23 cellular contexts compared by ENCODE assay signal in genomic region chr4:8212606-8213005, GRCh38. TPM values are rescaled to one million over a fixed set of nuclear protein-coding genes. Genes with fewer than 3 reads are reported as not detected.
DNase-seq lines count a peak whose midpoint lies in the region; ATAC-seq, FAIRE-seq and TF ChIP-seq lines count a peak whose summit lies in the region.
"Had no signal": no experiment of that assay in that cellular context is flagged by ENCODE, and none has a peak within 500 bp of the region (broad histone marks: within the 10 kb centered on the region; RNA-seq: fewer than 3 reads in every experiment).

No MANE protein-coding gene starts in this region.

- peak overlapping the region; percentile 56 for H4K91ac ChIP-seq in H1 (replicated peaks; ENCODE audit: insufficient read length, low read length)
- no peak overlapping the region for H4K91ac ChIP-seq in neuronal stem cell (ENCODE audit: low read depth, low read length, poor library complexity)

- no peaks in the 10 kb centered on the region for H3K27me3 Mint-ChIP-seq in natural killer cell (ENCODE audit: low read depth in 2 of 2)
- H3K27me3 Mint-ChIP-seq: CD4-positive, alpha-beta memory T cell had no signal

- no peak overlapping the region for H2BK20ac ChIP-seq in H1 (ENCODE audit: low read length)

- no peaks in the 10 kb centered on the region for H3K79me2 ChIP-seq in H1 (ENCODE audit: control insufficient read depth in 1 of 2, insufficient read depth in 2 of 2, low read length in 2 of 2)

- H3K79me1 ChIP-seq in H1 (ENCODE audit: low read depth, low read length), result no peaks in the 10 kb centered on the region
- H3K79me1 ChIP-seq in neuronal stem cell (ENCODE audit: low read depth, low read length), result no peaks in the 10 kb centered on the region

- peaks cover 0 to 4% of the 10 kb centered on the region in 2 donors for H3K4me1 Mint-ChIP-seq in natural killer cell

- H3K36me3 ChIP-seq in H1 (ENCODE audit: control insufficient read depth in 2 of 4, insufficient read depth in 4 of 4, low read length in 3 of 4) (no peaks in the 10 kb centered on the region), neuronal stem cell (replicated peaks in 1 of 2; ENCODE audit: control insufficient read depth in 2 of 2, insufficient read depth in 2 of 2, low read length in 2 of 2) (no peaks in the 10 kb centered on the region)

- H2AFZ ChIP-seq in H1 (ENCODE audit: low read length) (no peak overlapping the region; the same call in 1 of the 2 replicates), neuronal stem cell (ENCODE audit: low read length) (peak overlapping the region; percentile 43)

- no peak for TF ChIP-seq EP300 in H1 (IDR thresholded peaks at IDR 0.05; ENCODE audit: borderline replicate concordance in 1 of 2, low read depth in 2 of 2, low read length in 2 of 2)

- H3K27me3 ChIP-seq in right cardiac atrium (ENCODE audit: control insufficient read depth, insufficient read depth), result no peaks in the 10 kb centered on the region
- H3K27me3 ChIP-seq in H1 (replicated peaks in 1 of 4; ENCODE audit: control insufficient read depth in 3 of 4, extremely low read depth in 1 of 4, insufficient read depth in 3 of 4, low read length in 3 of 4), result no peaks in the 10 kb centered on the region
- H3K27me3 ChIP-seq in neuronal stem cell (ENCODE audit: control insufficient read depth in 3 of 3, insufficient read depth in 3 of 3, low read depth in 1 of 3, low read length in 3 of 3), result no peaks in the 10 kb centered on the region
- H3K27me3 ChIP-seq: BE2C had no signal

- ATAC-seq in right cardiac atrium, result no peak
- ATAC-seq in left cardiac atrium, result no peak
- no peak for ATAC-seq in natural killer cell
- ATAC-seq in GM18498 (IDR thresholded peaks at IDR 0.05; ENCODE audit: unreplicated experiment), result no peak

- POLR2A ChIA-PET in RWPE1 (lab: Yijun Ruan, JAX; ENCODE audit: low non-redundant PET) (no interaction called here), H1 (lab: Charles Lee; ENCODE audit: partially characterized antibody) (interaction anchor here (1.2 to 1.6 kb wide), 3 partner anchors 9 to 36 kb away, joined by 3 to 4 read pairs (median 4); no protein-coding TSS in a partner anchor)

- no peak for TF ChIP-seq RAD21 in H1 (IDR thresholded peaks at IDR 0.05 in 1 of 2, conservative IDR thresholded peaks at IDR 0.05 in 1 of 2; ENCODE audit: low read depth in 2 of 2, low read length in 2 of 2)

- H3K4me2 ChIP-seq in H1 (ENCODE audit: insufficient read depth in 1 of 2, low read depth in 2 of 2, low read length in 2 of 2) (no peak overlapping the region), neuronal stem cell (ENCODE audit: insufficient read depth, low read length, poor library complexity, severe bottlenecking) (no peak overlapping the region)

- intact Hi-C loops in right cardiac atrium (cut with DNase I) (no loop called here), left cardiac atrium (cut with DNase I) (no loop called here), natural killer cell (cut with micrococcal nuclease) (no loop called here)

- DNase-seq in right cardiac atrium, result peak in 2 of 3 donors; percentile 36 to 41
- DNase-seq in left cardiac atrium, result no peak
- no peak for DNase-seq in RWPE1 (ENCODE audit: low spot score)
- no peak for DNase-seq in H1 (ENCODE audit: low read depth in 1 of 2, low spot score in 2 of 2)
- DNase-seq in neuronal stem cell (ENCODE audit: low spot score), result no peak
- DNase-seq in NCI-H446 (lab: John Stamatoyannopoulos, UW), result no peak
- DNase-seq in natural killer cell, result no peak
- DNase-seq: AML-193; BE2C; C1 segment of cervical spinal cord; Calu3; CD4-positive, alpha-beta memory T cell; COR-L47; DMS53; DMS79 treated with DMSO at 0.1 percent for 48 hours; GF-D8; H9 had no signal

- 91% methylated on average over 12 of the region's 12 CpGs for WGBS in right cardiac atrium
- WGBS in H1 (ENCODE audit: extremely low coverage in 1 of 2, insufficient coverage in 1 of 2, insufficient read length in 1 of 2, insufficient replicate concordance in 2 of 2, low coverage in 1 of 2, low lambda C conversion rate in 2 of 2, missing lambda C conversion rate in 1 of 2), 2 experiments, result 77% methylated on average over 8 of the region's 12 CpGs; no CpG with 5 or more reads in 1 of the 2 experiments
- no CpG with 5 or more reads among the region's 12 CpGs for WGBS in neuronal stem cell (ENCODE audit: extremely low coverage in 2 of 2, insufficient read length in 2 of 2, insufficient replicate concordance in 1 of 2), 2 donors

- H4K8ac ChIP-seq in H1 (ENCODE audit: extremely low read depth, insufficient read depth, low read length) (peak overlapping the region; percentile 71; the same call in 1 of the 2 replicates), neuronal stem cell (ENCODE audit: low read depth, low read length) (no peak overlapping the region)

- H2BK15ac ChIP-seq in H1 (ENCODE audit: low read length), result no peak overlapping the region
- peak overlapping the region; percentile 75 for H2BK15ac ChIP-seq in neuronal stem cell (ENCODE audit: low read length)

- no peak overlapping the region for H3K27ac Mint-ChIP-seq in natural killer cell
- H3K27ac Mint-ChIP-seq: H9 had no signal

- H3K23me2 ChIP-seq in H1 (ENCODE audit: low read depth, low read length), result no peaks in the 10 kb centered on the region; the same call in 1 of the 2 replicates

- no peak overlapping the region for H3K4me3 ChIP-seq in right cardiac atrium (ENCODE audit: low read length)
- no peak overlapping the region for H3K4me3 ChIP-seq in H1 (ENCODE audit: extremely low read depth in 1 of 4, insufficient read depth in 2 of 4, low read depth in 3 of 4, low read length in 4 of 4)
- H3K4me3 ChIP-seq in neuronal stem cell (ENCODE audit: low read length in 2 of 2), result no peak overlapping the region

- H4K5ac ChIP-seq in H1 (ENCODE audit: insufficient read length, low read depth, low read length), result no peak overlapping the region

- no peaks in the 10 kb centered on the region for H3K9me3 Mint-ChIP-seq in natural killer cell
- H3K9me3 Mint-ChIP-seq: H9 had no signal

- peaks cover 3% of the 10 kb centered on the region for H3K4me1 ChIP-seq in right cardiac atrium (ENCODE audit: control insufficient read depth, insufficient read depth, low read length)
- H3K4me1 ChIP-seq in H1 (replicated peaks in 1 of 4; ENCODE audit: control insufficient read depth in 3 of 4, insufficient read depth in 4 of 4, low read length in 3 of 4), result peaks cover 0 to 8% (median 0%) of the 10 kb centered on the region in 4 experiments; a peak in 3 of 7 replicates
- peaks cover 1 to 12% of the 10 kb centered on the region in 2 donors for H3K4me1 ChIP-seq in neuronal stem cell (ENCODE audit: control insufficient read depth in 2 of 2, insufficient read depth in 1 of 2, low read depth in 1 of 2, low read length in 2 of 2)

- H3K9me3 ChIP-seq in right cardiac atrium (ENCODE audit: control insufficient read depth, low read length) (no peaks in the 10 kb centered on the region), H1 (ENCODE audit: insufficient read depth in 2 of 2, low read depth in 1 of 2, low read length in 1 of 2) (no peaks in the 10 kb centered on the region), neuronal stem cell (replicated peaks in 1 of 2; ENCODE audit: control insufficient read depth in 2 of 2, insufficient read depth in 1 of 2, low read depth in 1 of 2, low read length in 2 of 2) (no peaks in the 10 kb centered on the region)
- H3K9me3 ChIP-seq: BE2C had no signal

- TF ChIP-seq CTCF in RWPE1 (conservative IDR thresholded peaks at IDR 0.05; ENCODE audit: low read depth) (no peak), H1 (IDR thresholded peaks at IDR 0.05; ENCODE audit: control extremely low read depth in 1 of 3, insufficient read depth in 1 of 3, low read depth in 1 of 3, low read length in 3 of 3) (no peak), natural killer cell (IDR thresholded peaks at IDR 0.05) (no peak)

- no peak overlapping the region for H3K23ac ChIP-seq in H1 (ENCODE audit: insufficient read length)
- no peak overlapping the region for H3K23ac ChIP-seq in neuronal stem cell (ENCODE audit: low read depth, low read length, poor library complexity)

- H2AK5ac ChIP-seq in H1 (ENCODE audit: low read depth, low read length) (no peak overlapping the region), neuronal stem cell (ENCODE audit: low read depth, low read length) (peak overlapping the region; percentile 25)

- no peaks in the 10 kb centered on the region for H4K20me1 ChIP-seq in H1 (replicated peaks in 1 of 2; ENCODE audit: control insufficient read depth in 1 of 2, insufficient read depth in 2 of 2, low read length in 2 of 2)

- CTCF ChIA-PET in RWPE1 (lab: Yijun Ruan, JAX), result no interaction called here
- CTCF ChIA-PET in H1 (lab: Charles Lee; ENCODE audit: partially characterized antibody), result interaction anchor here (0.7 to 4.2 kb wide), 10 partner anchors 9 to 147 kb away, joined by 3 to 23 read pairs (median 4); no protein-coding TSS in a partner anchor

- H3K18ac ChIP-seq in H1 (ENCODE audit: extremely low read depth, low read length) (no peak overlapping the region), neuronal stem cell (ENCODE audit: low read length) (peak overlapping the region; percentile 53)

- no peak for TF ChIP-seq POLR2A in H1 (IDR thresholded peaks at IDR 0.05; ENCODE audit: control extremely low read depth in 1 of 2, low read depth in 2 of 2, low read length in 2 of 2)

- H3K36me3 Mint-ChIP-seq in natural killer cell, result no peaks in the 10 kb centered on the region

- H2BK120ac ChIP-seq in H1 (replicated peaks; ENCODE audit: low read depth, low read length) (no peak overlapping the region), neuronal stem cell (ENCODE audit: low read depth, low read length) (no peak overlapping the region)

- H2BK5ac ChIP-seq in H1 (ENCODE audit: low read depth, low read length) (no peak overlapping the region), neuronal stem cell (ENCODE audit: low read length) (peak overlapping the region; percentile 91)

- H2BK12ac ChIP-seq in H1 (ENCODE audit: low read depth, low read length) (no peak overlapping the region), neuronal stem cell (ENCODE audit: low read length) (no peak overlapping the region)

- H3K27ac ChIP-seq in right cardiac atrium (ENCODE audit: low read length) (no peak overlapping the region), RWPE1 (peak overlapping the region; percentile 78), H1 (ENCODE audit: low read depth, low read length) (no peak overlapping the region), neuronal stem cell (replicated peaks; ENCODE audit: low read length) (no peak overlapping the region)
- H3K27ac ChIP-seq: 22Rv1 had no signal

- H3K4ac ChIP-seq in H1 (replicated peaks; ENCODE audit: insufficient read length, low read depth, low read length) (peak overlapping the region; percentile 21), neuronal stem cell (ENCODE audit: low read length) (no peak overlapping the region)

- no peak overlapping the region for H3K56ac ChIP-seq in H1 (replicated peaks; ENCODE audit: insufficient read length, low read depth, low read length)

- H3K9ac ChIP-seq in H1 (replicated peaks in 1 of 4; ENCODE audit: extremely low read depth in 1 of 4, low read depth in 3 of 4, low read length in 3 of 4), result no peak overlapping the region
- no peak overlapping the region for H3K9ac ChIP-seq in neuronal stem cell (ENCODE audit: low read depth, low read length, poor library complexity)

- H3K14ac ChIP-seq in H1 (ENCODE audit: insufficient read length), result no peak overlapping the region
- H3K14ac ChIP-seq in neuronal stem cell (ENCODE audit: low read length), result no peak overlapping the region

- H3K4me3 Mint-ChIP-seq in natural killer cell, result no peak overlapping the region
- H3K4me3 Mint-ChIP-seq: CD4-positive, alpha-beta memory T cell; H9 had no signal

- FAIRE-seq in H1 (lab: Jason Lieb, UNC), result no peak
- FAIRE-seq: A204.1, GM12891 had no signal

RNA-seq across cellular contexts. Expression of gene SH3TC1, which starts 13.5 kb away (rescaled TPM):
- total RNA-seq in right cardiac atrium, result 10 to 100 TPM in 3 of 4 donors, 1 to 10 TPM in 1; 6.6 to 17.1 (median 11.1) TPM
- 5.4 TPM for polyA plus RNA-seq in right cardiac atrium
- 10 to 100 TPM; 11.7 to 30.9 TPM for total RNA-seq in left cardiac atrium
- total RNA-seq in H1 (2021; fragmentation: NEBNext Ultra II Directional; extraction: Animal tissue kit (Norgen Biotek cat#: 25700)), result 0.29 TPM in 1 of 2 replicates, not detected in the other
- 0.13 and 0.15 TPM in 2 replicates for polyA plus RNA-seq in H1 (2011; rRNA removed)
- polyA plus RNA-seq in H1 (2011; cell fraction: cytosol; rRNA removed), result 0.14 TPM
- 0.29 TPM for polyA plus RNA-seq in H1 (2011; cell fraction: nucleus; rRNA removed)
- polyA plus RNA-seq in H1 (2012, experiment 1 of 2), result 0.08 to 0.36 TPM (median 0.14 TPM) in 4 replicates
- polyA plus RNA-seq in H1 (2012, experiment 2 of 2), result 0.22 TPM
- polyA plus RNA-seq in H1 (2013, experiment 1 of 2), result 0.16 TPM
- polyA plus RNA-seq in H1 (2013, experiment 2 of 2), result 0.07 TPM
- 0.13 and 0.71 TPM in 2 replicates for polyA minus RNA-seq in H1 (2011; rRNA and poly(A)+ RNA removed)
- polyA minus RNA-seq in H1 (2011; cell fraction: cytosol; rRNA and poly(A)+ RNA removed), result not detected
- 0.30 TPM for polyA minus RNA-seq in H1 (2011; cell fraction: nucleus; rRNA and poly(A)+ RNA removed)
- polyA plus RNA-seq in neuronal stem cell (2013, experiment 1 of 2), result 0.13 TPM
- polyA plus RNA-seq in neuronal stem cell (2013, experiment 2 of 2), result 0.08 TPM
- total RNA-seq in natural killer cell, result 10 to 100 TPM; 50.1 to 61.7 (median 54.9) TPM
- total RNA-seq: G401 had no signal

RNA-seq across cellular contexts. Expression of gene ABLIM2, which starts 54.0 kb away (rescaled TPM):
- 10 to 100 TPM in 2 of 4 donors, 1 to 10 TPM in 2; 6.2 to 17.4 (median 9.6) TPM for total RNA-seq in right cardiac atrium
- polyA plus RNA-seq in right cardiac atrium, result 4.2 TPM
- total RNA-seq in left cardiac atrium, result 10 to 100 TPM; 14.3 to 23.1 TPM
- 2.8 and 3.0 TPM in 2 replicates for total RNA-seq in H1 (2021; fragmentation: NEBNext Ultra II Directional; extraction: Animal tissue kit (Norgen Biotek cat#: 25700))
- polyA plus RNA-seq in H1 (2011; rRNA removed), result 3.0 TPM in 2 replicates
- 3.6 TPM for polyA plus RNA-seq in H1 (2011; cell fraction: cytosol; rRNA removed)
- 5.9 TPM for polyA plus RNA-seq in H1 (2011; cell fraction: nucleus; rRNA removed)
- polyA plus RNA-seq in H1 (2012, experiment 1 of 2), result 2.9 to 4.0 TPM (median 3.3 TPM) in 4 replicates
- polyA plus RNA-seq in H1 (2012, experiment 2 of 2), result 2.2 TPM
- polyA plus RNA-seq in H1 (2013, experiment 1 of 2), result 0.95 TPM
- 1.2 TPM for polyA plus RNA-seq in H1 (2013, experiment 2 of 2)
- polyA minus RNA-seq in H1 (2011; rRNA and poly(A)+ RNA removed), result 2.7 and 4.9 TPM in 2 replicates
- 1.2 TPM for polyA minus RNA-seq in H1 (2011; cell fraction: cytosol; rRNA and poly(A)+ RNA removed)
- 9.1 TPM for polyA minus RNA-seq in H1 (2011; cell fraction: nucleus; rRNA and poly(A)+ RNA removed)
- polyA plus RNA-seq in neuronal stem cell (2013, experiment 1 of 2), result 0.78 TPM
- polyA plus RNA-seq in neuronal stem cell (2013, experiment 2 of 2), result 0.93 TPM
- total RNA-seq in natural killer cell, result 1 to 10 TPM in 2 of 3 donors, under 1 TPM in 1; 0.71 to 2.8 (median 1.3) TPM
- polyA plus RNA-seq: AG04450 had no signal

RNA-seq across cellular contexts. Expression of gene HTRA3, which starts 56.9 kb away (rescaled TPM):
- 100 to 1,000 TPM in 2 of 4 donors, 10 to 100 TPM in 2; 52.8 to 133 (median 96.0) TPM for total RNA-seq in right cardiac atrium
- 80.6 TPM for polyA plus RNA-seq in right cardiac atrium
- total RNA-seq in left cardiac atrium, result 10 to 100 TPM; 48.5 to 78.2 TPM
- total RNA-seq in H1 (2021; fragmentation: NEBNext Ultra II Directional; extraction: Animal tissue kit (Norgen Biotek cat#: 25700)), result 2.9 and 3.2 TPM in 2 replicates
- 4.5 and 5.8 TPM in 2 replicates for polyA plus RNA-seq in H1 (2011; rRNA removed)
- 3.3 TPM for polyA plus RNA-seq in H1 (2011; cell fraction: cytosol; rRNA removed)
- 3.1 TPM for polyA plus RNA-seq in H1 (2011; cell fraction: nucleus; rRNA removed)
- polyA plus RNA-seq in H1 (2012, experiment 1 of 2), result 2.8 to 5.6 TPM (median 4.0 TPM) in 4 replicates
- 3.3 TPM for polyA plus RNA-seq in H1 (2012, experiment 2 of 2)
- 3.4 TPM for polyA plus RNA-seq in H1 (2013, experiment 1 of 2)
- polyA plus RNA-seq in H1 (2013, experiment 2 of 2), result 3.3 TPM
- 1.1 and 1.2 TPM in 2 replicates for polyA minus RNA-seq in H1 (2011; rRNA and poly(A)+ RNA removed)
- 1.2 TPM for polyA minus RNA-seq in H1 (2011; cell fraction: cytosol; rRNA and poly(A)+ RNA removed)
- 1.3 TPM for polyA minus RNA-seq in H1 (2011; cell fraction: nucleus; rRNA and poly(A)+ RNA removed)
- polyA plus RNA-seq in neuronal stem cell (2013, experiment 1 of 2), result 2.9 TPM
- polyA plus RNA-seq in neuronal stem cell (2013, experiment 2 of 2), result 2.8 TPM
- total RNA-seq in natural killer cell, result not detected
- total RNA-seq: Calu3; CD4-positive, alpha-beta memory T cell had no signal
- polyA plus RNA-seq: CD4-positive, alpha-beta memory T cell had no signal

Comparison
In these comparisons a context has a peak if more than half of its experiments do, and no peak if none do; other contexts are left out.
1. DNase-seq: peak in right cardiac atrium (2 of 3); none in left cardiac atrium (single experiment), RWPE1 (single experiment), H1 (0 of 2), neuronal stem cell (single experiment), NCI-H446 (0 of 2) and natural killer cell (single experiment).
2. RNA of gene HTRA3, which starts 56.9 kb away (total RNA-seq): 52.8 to 133 TPM in right cardiac atrium and 48.5 to 78.2 TPM in left cardiac atrium; 2.9 to 3.2 TPM in H1 and not detected in natural killer cell; every median in the first group is over 10 times any median in the second.